In genomic region chr6:90982581-90982980, GRCh38 we compare ENCODE assay signal across 24 cellular contexts.
"Had no signal": no experiment of that assay in that cellular context is flagged by ENCODE, and none has a peak within 500 bp of the region (broad histone marks: within the 10 kb centered on the region; RNA-seq: fewer than 3 reads in every experiment).

No MANE protein-coding gene starts in this region.

- H3K4me3 Mint-ChIP-seq: naive thymus-derived CD8-positive, alpha-beta T cell; nephron; stimulated activated naive B cell treated with anti-CD40 and anti-IgM and Interleukin-4, amounts not matched to agents 10 μg/mL and 1 μg/mL and 100 μg/mL, for 72 hours; stimulated activated naive CD8-positive, alpha-beta T cell treated with anti-CD3 and anti-CD28 coated beads, Interleukin-15, Interleukin-2, amounts not matched to agents 100 ng/mL and 50 ng/mL, for 24 hours; type B pancreatic cell had no signal

- DNase-seq: hippocampal formation; left colon; left lung; lower lobe of right lung; mammary epithelial cell; mesenchymal stem cell; naive thymus-derived CD8-positive, alpha-beta T cell; ovary; right lobe of liver; stimulated activated CD4-positive, alpha-beta T cell treated with anti-CD3 and anti-CD28 coated beads, Interleukin-1b, Interleukin-23, amount 100 ng/mL, for 48 hours; stimulated activated CD4-positive, alpha-beta T cell treated with anti-CD3 and anti-CD28 coated beads, Interleukin-2, amount 100 ng/mL, for 48 hours; stimulated activated CD4-positive, alpha-beta T cell treated with anti-CD3 and anti-CD28 coated beads, Interleukin-4, amount 100 ng/mL, for 4 hours; stimulated activated CD8-positive, alpha-beta memory T cell treated with anti-CD3 and anti-CD28 coated beads, Interleukin-4, amount 100 ng/mL, for 48 hours; stimulated activated naive B cell treated with anti-CD40 and anti-IgM and Interleukin-4, amounts not matched to agents 10 μg/mL and 1 μg/mL and 100 μg/mL, for 72 hours; substantia nigra had no signal

- H3K27ac ChIP-seq: left lung, lower lobe of right lung, ovary, right atrium auricular region, right lobe of liver, tibial nerve, vagina had no signal

- H3K36me3 Mint-ChIP-seq: naive thymus-derived CD8-positive, alpha-beta T cell; stimulated activated naive B cell treated with anti-CD40 and anti-IgM and Interleukin-4, amounts not matched to agents 10 μg/mL and 1 μg/mL and 100 μg/mL, for 72 hours; type B pancreatic cell had no signal

- FAIRE-seq: keratinocyte had no signal

- H3K27ac Mint-ChIP-seq: nephron; progenitor cell of endocrine pancreas; stimulated activated naive B cell treated with anti-CD40 and anti-IgM and Interleukin-4, amounts not matched to agents 10 μg/mL and 1 μg/mL and 100 μg/mL, for 72 hours; stimulated activated naive CD8-positive, alpha-beta T cell treated with anti-CD3 and anti-CD28 coated beads, Interleukin-15, Interleukin-2, amounts not matched to agents 100 ng/mL and 50 ng/mL, for 24 hours; type B pancreatic cell had no signal

- H3K9me3 Mint-ChIP-seq: nephron; stimulated activated naive B cell treated with anti-CD40 and anti-IgM and Interleukin-4, amounts not matched to agents 10 μg/mL and 1 μg/mL and 100 μg/mL, for 72 hours; stimulated activated naive CD8-positive, alpha-beta T cell treated with anti-CD3 and anti-CD28 coated beads, Interleukin-15, Interleukin-2, amounts not matched to agents 100 ng/mL and 50 ng/mL, for 24 hours; type B pancreatic cell had no signal

- H3K36me3 ChIP-seq: left lung, lower lobe of right lung, ovary, right atrium auricular region, right lobe of liver, tibial nerve, vagina had no signal

- H3K4me1 Mint-ChIP-seq: naive thymus-derived CD8-positive, alpha-beta T cell; nephron; stimulated activated naive B cell treated with anti-CD40 and anti-IgM and Interleukin-4, amounts not matched to agents 10 μg/mL and 1 μg/mL and 100 μg/mL, for 72 hours had no signal

- H3K4me1 ChIP-seq: left lung, lower lobe of right lung, right atrium auricular region, right lobe of liver, tibial nerve, vagina had no signal

- H3K27me3 ChIP-seq: left lung, ovary, right atrium auricular region, right lobe of liver, tibial nerve, vagina had no signal

- H3K4me2 ChIP-seq: smooth muscle cell had no signal

- ATAC-seq: left colon; left lung; lower lobe of right lung; naive thymus-derived CD8-positive, alpha-beta T cell; stimulated activated naive B cell treated with anti-CD40 and anti-IgM and Interleukin-4, amounts not matched to agents 10 μg/mL and 1 μg/mL and 100 μg/mL, for 72 hours had no signal

- H3K4me3 ChIP-seq: left lung, lower lobe of right lung, ovary, right atrium auricular region, right lobe of liver, smooth muscle cell, tibial nerve, vagina had no signal

- H3K9me3 ChIP-seq: left lung, lower lobe of right lung, ovary, right atrium auricular region, right lobe of liver, tibial nerve, vagina had no signal

- H3K27me3 Mint-ChIP-seq: progenitor cell of endocrine pancreas had no signal
